10 cellular contexts compared by ENCODE assay signal in the genomic region with DNA sequence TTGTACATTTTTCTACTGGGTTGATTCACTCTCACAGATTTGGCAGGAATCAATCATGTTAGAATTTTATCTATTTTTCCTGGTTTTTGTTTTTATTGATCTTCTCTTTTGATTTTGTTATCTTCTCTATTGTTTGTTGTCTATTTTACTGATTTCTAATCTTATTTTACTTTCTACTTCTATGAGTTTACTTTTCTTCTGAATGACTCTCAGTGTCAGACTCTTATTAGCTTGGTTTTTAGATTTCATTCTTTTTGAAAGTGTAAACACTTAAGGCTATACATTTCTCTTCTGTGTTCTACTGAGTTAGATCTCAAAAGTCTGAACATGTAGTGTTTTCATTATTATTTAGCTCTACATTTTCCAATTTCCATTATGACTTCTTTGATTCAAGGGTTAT.
"Had no signal": no experiment of that assay in that cellular context is flagged by ENCODE, and none has a peak within 500 bp of the region (broad histone marks: within the 10 kb centered on the region; RNA-seq: fewer than 3 reads in every experiment).

No MANE protein-coding gene starts in this region.

- H3K4me3 Mint-ChIP-seq: neural progenitor cell had no signal

- DNase-seq: activated CD4-positive, alpha-beta T cell treated with anti-CD3 and anti-CD28 coated beads, Interleukin-2, amount 50 U/mL, for 48 hours; activated CD4-positive, CD25-positive, alpha-beta regulatory T cell; foreskin melanocyte; heart left ventricle; islet precursor cell; left ventricle myocardium inferior; ovary; stimulated activated CD4-positive, alpha-beta T cell treated with anti-CD3 and anti-CD28 coated beads, Interleukin-4, amount 100 ng/mL, for 1 hour had no signal

- H3K27ac Mint-ChIP-seq: neural progenitor cell had no signal

- H3K9me3 ChIP-seq: heart left ventricle, left ventricle myocardium inferior, ovary had no signal

- H3K36me3 ChIP-seq: ovary had no signal

- H3K27me3 ChIP-seq: cardiac muscle cell, heart left ventricle, neural progenitor cell, ovary had no signal

- H3K9me3 Mint-ChIP-seq: neural progenitor cell had no signal

- H3K4me3 ChIP-seq: cardiac muscle cell, heart left ventricle, left ventricle myocardium inferior, neural progenitor cell, ovary had no signal

- ATAC-seq: heart left ventricle had no signal

- H3K27ac ChIP-seq: cardiac muscle cell, heart left ventricle, left ventricle myocardium inferior, neural progenitor cell, ovary had no signal

- H3K4me1 ChIP-seq: heart left ventricle, left ventricle myocardium inferior, neural progenitor cell had no signal
